12 cellular contexts compared by ENCODE assay signal in the genomic region with DNA sequence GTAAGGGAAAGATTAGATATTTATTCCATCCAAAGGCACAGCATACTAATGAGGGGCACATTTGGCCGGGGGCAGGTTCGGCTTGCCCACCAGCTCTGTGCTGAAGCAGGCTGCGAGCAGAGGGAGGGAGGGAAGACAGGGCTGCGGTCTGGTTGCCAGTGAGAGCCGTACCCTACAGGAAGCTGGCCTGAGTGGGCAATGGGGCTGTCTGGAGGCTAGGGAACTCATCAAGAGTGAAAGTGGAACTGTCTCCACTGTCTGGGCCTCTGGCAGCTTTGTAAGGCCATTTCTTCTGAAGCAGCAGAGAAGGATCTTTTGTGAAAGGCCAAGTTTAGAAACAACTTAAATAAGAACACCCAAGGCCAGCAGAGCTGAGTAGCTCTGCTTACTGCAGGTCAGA.
DNase-seq lines count a peak whose midpoint lies in the region; ATAC-seq lines count a peak whose summit lies in the region.
"Had no signal": no experiment of that assay in that cellular context is flagged by ENCODE, and none has a peak within 500 bp of the region (broad histone marks: within the 10 kb centered on the region; RNA-seq: fewer than 3 reads in every experiment).

No MANE protein-coding gene starts in this region.

- ATAC-seq in GM19397 (IDR thresholded peaks at IDR 0.05; ENCODE audit: unreplicated experiment) (peak; percentile 85), HG03159 (IDR thresholded peaks at IDR 0.05; ENCODE audit: unreplicated experiment) (peak; percentile 83)
- ATAC-seq: body of pancreas had no signal

- DNase-seq in CD1c-positive myeloid dendritic cell (ENCODE audit: extremely low spot score) (peak; percentile 78), globus pallidus (ENCODE audit: low spot score) (peak; percentile 66), NCI-H2081 (lab: John Stamatoyannopoulos, UW) (no peak), SHP77 treated with DMSO at 0.1 percent for 48 hours (lab: John Stamatoyannopoulos, UW) (no peak), NCI-H1092 treated with DMSO at 0.1 percent for 48 hours (lab: John Stamatoyannopoulos, UW) (no peak)
- no peak for DNase-seq in NK-92 treated with Interleukin-12 subunit alpha and Interleukin-12 subunit beta, amount 100 ng/mL, for 24 hours (lab: John Stamatoyannopoulos, UW)
- DNase-seq: foreskin fibroblast; naive B cell; stimulated activated CD4-positive, alpha-beta T cell treated with anti-CD3 and anti-CD28 coated beads, Interleukin-4, amount 100 ng/mL, for 1 hour had no signal

Comparison
In these comparisons a context has a peak if more than half of its experiments do, and no peak if none do; other contexts are left out.
1. DNase-seq: peak in CD1c-positive myeloid dendritic cell (single experiment) and globus pallidus (single experiment); none in NCI-H2081 (0 of 2), NK-92 treated with Interleukin-12 subunit alpha and Interleukin-12 subunit beta, amount 100 ng/mL, for 24 hours (single experiment), SHP77 treated with DMSO at 0.1 percent for 48 hours (single experiment) and NCI-H1092 treated with DMSO at 0.1 percent for 48 hours (single experiment).